In the genomic region with DNA sequence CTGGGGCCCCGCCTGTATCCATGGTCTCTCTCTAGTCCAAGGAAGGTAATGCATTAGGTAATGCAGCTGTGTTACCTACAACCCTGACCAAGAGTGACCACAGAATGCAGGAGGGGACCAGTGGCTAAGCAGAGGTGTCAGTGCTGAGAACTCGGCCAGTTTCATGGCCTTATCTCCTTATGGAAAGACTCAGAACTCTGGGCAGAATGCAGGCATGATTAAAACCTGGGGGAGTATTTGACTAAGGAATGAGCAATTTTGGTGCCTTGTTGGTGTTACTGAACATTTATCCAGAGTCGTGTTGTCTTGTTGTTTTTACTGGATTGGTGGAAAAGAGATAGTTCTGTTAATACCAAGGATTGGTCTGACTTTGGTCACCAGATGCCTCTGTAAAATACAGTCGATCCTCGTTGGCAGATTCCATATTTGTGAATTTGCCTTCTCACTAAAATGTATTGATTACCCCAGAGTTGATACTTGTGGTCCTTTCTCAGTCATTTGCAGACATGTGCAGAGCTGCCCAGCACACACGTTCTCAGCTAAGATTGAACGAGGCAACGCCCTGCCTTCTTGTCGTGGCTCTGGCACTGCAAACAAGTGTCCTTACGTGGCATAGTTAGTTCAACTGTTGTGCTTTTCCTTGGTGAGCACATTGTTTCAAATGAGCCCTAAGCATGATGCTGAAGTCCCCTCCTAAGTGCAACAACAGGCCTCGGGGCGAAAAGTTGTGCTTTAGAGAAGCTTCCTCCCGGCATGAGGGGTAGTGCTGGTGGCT, we compare ENCODE assay signal across 22 cellular contexts.
DNase-seq lines count a peak whose midpoint lies in the region; ATAC-seq and TF ChIP-seq lines count a peak whose summit lies in the region.
"Had no signal": no experiment of that assay in that cellular context is flagged by ENCODE, and none has a peak within 500 bp of the region (broad histone marks: within the 10 kb centered on the region; RNA-seq: fewer than 3 reads in every experiment).

No MANE protein-coding gene starts in this region.

- peaks cover 5% of the 10 kb centered on the region for H3K27me3 Mint-ChIP-seq in activated CD8-positive, alpha-beta T cell treated with anti-CD3 and anti-CD28 coated beads for 36 hours
- H3K27me3 Mint-ChIP-seq in stimulated activated naive B cell treated with anti-CD40 and anti-IgM and Interleukin-4, amounts not matched to agents 10 μg/mL and 1 μg/mL and 100 μg/mL, for 72 hours, result peaks cover 7 to 12% of the 10 kb centered on the region in 2 donors

- H3K27ac Mint-ChIP-seq in activated CD8-positive, alpha-beta T cell treated with anti-CD3 and anti-CD28 coated beads for 36 hours, result no peak overlapping the region
- no peak overlapping the region for H3K27ac Mint-ChIP-seq in stimulated activated naive B cell treated with anti-CD40 and anti-IgM and Interleukin-4, amounts not matched to agents 10 μg/mL and 1 μg/mL and 100 μg/mL, for 72 hours
- H3K27ac Mint-ChIP-seq: B cell, CD14-positive monocyte, HFFc6 had no signal

- no peaks in the 10 kb centered on the region for H3K9me3 ChIP-seq in heart right ventricle
- H3K9me3 ChIP-seq in left lung, result no peaks in the 10 kb centered on the region
- no peaks in the 10 kb centered on the region for H3K9me3 ChIP-seq in stomach smooth muscle (ENCODE audit: control insufficient read depth in 2 of 2, low read length in 2 of 2)
- H3K9me3 ChIP-seq: Peyer's patch had no signal

- H3K27ac ChIP-seq in heart right ventricle (peak overlapping the region in 6 of 10 donors; percentile 5 to 57 (median 42)), left lung (no peak overlapping the region), stomach smooth muscle (ENCODE audit: low read length) (peak overlapping the region; percentile 41)
- H3K27ac ChIP-seq: Peyer's patch had no signal

- H3K4me3 ChIP-seq in heart right ventricle (no peak overlapping the region), left lung (no peak overlapping the region), stomach smooth muscle (ENCODE audit: low read length in 2 of 2) (no peak overlapping the region)
- H3K4me3 ChIP-seq: K562, Peyer's patch had no signal

- H3K9me3 Mint-ChIP-seq in activated CD8-positive, alpha-beta T cell treated with anti-CD3 and anti-CD28 coated beads for 36 hours, result no peaks in the 10 kb centered on the region
- no peaks in the 10 kb centered on the region for H3K9me3 Mint-ChIP-seq in stimulated activated naive B cell treated with anti-CD40 and anti-IgM and Interleukin-4, amounts not matched to agents 10 μg/mL and 1 μg/mL and 100 μg/mL, for 72 hours
- H3K9me3 Mint-ChIP-seq: H9, HFFc6 had no signal

- WGBS in heart right ventricle, 2 donors, result 57 to 76% methylated on average over 13 of the region's 13 CpGs

- TF ChIP-seq CTCF in heart right ventricle (IDR thresholded peaks at IDR 0.05) (no peak), left lung (IDR thresholded peaks at IDR 0.05) (no peak)
- no peak for TF ChIP-seq CTCF in activated CD8-positive, alpha-beta T cell treated with anti-CD3 and anti-CD28 coated beads for 36 hours (IDR thresholded peaks at IDR 0.05)

- ATAC-seq in heart right ventricle (no peak), Right ventricle myocardium inferior (no peak), left lung (peak; percentile 38)
- ATAC-seq in activated CD8-positive, alpha-beta T cell treated with anti-CD3 and anti-CD28 coated beads for 36 hours, result no peak
- no peak for ATAC-seq in stimulated activated naive B cell treated with anti-CD40 and anti-IgM and Interleukin-4, amounts not matched to agents 10 μg/mL and 1 μg/mL and 100 μg/mL, for 72 hours (replicated peaks)
- ATAC-seq: K562 had no signal

- intact Hi-C loops in heart right ventricle (cut with DNase I) (no loop called here), Right ventricle myocardium inferior (cut with DNase I) (no loop called here), left lung (cut with DNase I) (no loop called here)
- intact Hi-C loops in activated CD8-positive, alpha-beta T cell treated with anti-CD3 and anti-CD28 coated beads for 36 hours (cut with micrococcal nuclease), result no loop called here

- H3K4me1 Mint-ChIP-seq in activated CD8-positive, alpha-beta T cell treated with anti-CD3 and anti-CD28 coated beads for 36 hours (ENCODE audit: low read depth), result no peaks in the 10 kb centered on the region
- peaks cover 8 to 13% of the 10 kb centered on the region in 2 donors for H3K4me1 Mint-ChIP-seq in stimulated activated naive B cell treated with anti-CD40 and anti-IgM and Interleukin-4, amounts not matched to agents 10 μg/mL and 1 μg/mL and 100 μg/mL, for 72 hours

- H3K4me3 Mint-ChIP-seq in activated CD8-positive, alpha-beta T cell treated with anti-CD3 and anti-CD28 coated beads for 36 hours, result no peak overlapping the region
- H3K4me3 Mint-ChIP-seq in stimulated activated naive B cell treated with anti-CD40 and anti-IgM and Interleukin-4, amounts not matched to agents 10 μg/mL and 1 μg/mL and 100 μg/mL, for 72 hours, result no peak overlapping the region
- H3K4me3 Mint-ChIP-seq: B cell, CD14-positive monocyte, H9, HFFc6 had no signal

- peak overlapping the region in 1 of 2 donors; percentile 29 for H3K9ac ChIP-seq in stomach smooth muscle (ENCODE audit: low read length in 2 of 2)

- H3K36me3 ChIP-seq in heart right ventricle, result peaks cover 0 to 62% (median 11%) of the 10 kb centered on the region in 9 donors
- peaks cover 0 to 54% of the 10 kb centered on the region in 2 donors for H3K36me3 ChIP-seq in left lung
- peaks cover 12 to 14% of the 10 kb centered on the region in 2 donors for H3K36me3 ChIP-seq in stomach smooth muscle (ENCODE audit: control insufficient read depth in 2 of 2, insufficient read depth in 2 of 2, low read length in 2 of 2)

- H3K4me1 ChIP-seq in heart right ventricle (peaks cover 16 to 92% (median 64%) of the 10 kb centered on the region in 9 donors), left lung (peaks cover 8 to 19% of the 10 kb centered on the region in 2 donors), stomach smooth muscle (ENCODE audit: control insufficient read depth, insufficient read depth, low read length) (peaks cover 48% of the 10 kb centered on the region)

- POLR2A ChIA-PET in activated CD8-positive, alpha-beta T cell treated with anti-CD3 and anti-CD28 coated beads for 36 hours (lab: Charles Lee), result no interaction called here

- H3K36me3 Mint-ChIP-seq in activated CD8-positive, alpha-beta T cell treated with anti-CD3 and anti-CD28 coated beads for 36 hours (ENCODE audit: low read depth), result no peaks in the 10 kb centered on the region
- H3K36me3 Mint-ChIP-seq in stimulated activated naive B cell treated with anti-CD40 and anti-IgM and Interleukin-4, amounts not matched to agents 10 μg/mL and 1 μg/mL and 100 μg/mL, for 72 hours, result no peaks in the 10 kb centered on the region
- H3K36me3 Mint-ChIP-seq: CD14-positive monocyte had no signal

- no peak for DNase-seq in heart right ventricle
- no peak for DNase-seq in Right ventricle myocardium inferior (ENCODE audit: missing footprints)
- DNase-seq in amniotic epithelial cell (ENCODE audit: low read depth), result peak; percentile 69
- no peak for DNase-seq in left lung
- no peak for DNase-seq in activated CD8-positive, alpha-beta T cell treated with anti-CD3 and anti-CD28 coated beads for 36 hours
- DNase-seq in NAMALWA (ENCODE audit: low spot score), result no peak
- no peak for DNase-seq in stimulated activated naive B cell treated with anti-CD40 and anti-IgM and Interleukin-4, amounts not matched to agents 10 μg/mL and 1 μg/mL and 100 μg/mL, for 72 hours
- DNase-seq: DMS79, H9, HFFc6, MM.1S, NCI-H1092, NCI-H1436 treated with DMSO at 0.1 percent for 48 hours, NCI-H1930, NCI-H2227 treated with DMSO at 0.1 percent for 48 hours, NCI-H510A treated with DMSO at 0.1 percent for 48 hours, NCI-H82, Peyer's patch had no signal

- H3K27me3 ChIP-seq in heart right ventricle, result no peaks in the 10 kb centered on the region
- no peaks in the 10 kb centered on the region for H3K27me3 ChIP-seq in left lung
- H3K27me3 ChIP-seq in stomach smooth muscle (ENCODE audit: control insufficient read depth in 1 of 2, insufficient read depth in 2 of 2, low read length in 2 of 2), result no peaks in the 10 kb centered on the region
- H3K27me3 ChIP-seq: Peyer's patch had no signal

- CTCF ChIA-PET in activated CD8-positive, alpha-beta T cell treated with anti-CD3 and anti-CD28 coated beads for 36 hours (lab: Charles Lee), result no interaction called here

Comparison
In these comparisons a context has a peak if more than half of its experiments do, and no peak if none do; other contexts are left out.
1. H3K27ac ChIP-seq: peak in heart right ventricle (6 of 10) and stomach smooth muscle (single experiment); none in left lung (0 of 2).